ENCODE assay signal across 1 cellular context in genomic region chr19:15623711-15624318, GRCh38.
TF ChIP-seq lines count a peak whose summit lies in the region.

No MANE protein-coding gene starts in this region.

TF ChIP-seq in HepG2, 621 proteins besides CTCF, POLR2A, EP300 and RAD21 (continued from another document and continues in another):
- TF ChIP-seq ZSCAN21 (CRISPR knock-in tag; IDR thresholded peaks at IDR 0.05; ENCODE audit: borderline replicate concordance) (peak; percentile 66; the same call in 1 of the 2 replicates), GLMP (CRISPR knock-in tag; IDR thresholded peaks at IDR 0.05; ENCODE audit: borderline replicate concordance) (0 out of 2 replicates have a peak, but pooled peaks have one; percentile 51), NR2F2 (IDR thresholded peaks at IDR 0.05; ENCODE audit: borderline replicate concordance, low read depth) (no peak), PHF20 (CRISPR knock-in tag; IDR thresholded peaks at IDR 0.05) (0 out of 2 replicates have a peak, but pooled peaks have one; percentile 28), HNRNPK (IDR thresholded peaks at IDR 0.05; ENCODE audit: low read depth, low read length, poor library complexity, severe bottlenecking) (no peak), ZNF607 (CRISPR knock-in tag; IDR thresholded peaks at IDR 0.05; ENCODE audit: borderline replicate concordance) (peak; percentile 77), MIER2 (CRISPR knock-in tag; IDR thresholded peaks at IDR 0.05) (peak; percentile 98), SMAD9 (CRISPR knock-in tag; IDR thresholded peaks at IDR 0.05) (no peak), ZSCAN31 (CRISPR knock-in tag; IDR thresholded peaks at IDR 0.05; ENCODE audit: low read depth) (no peak), CREBL2 (CRISPR knock-in tag; IDR thresholded peaks at IDR 0.05; ENCODE audit: borderline replicate concordance) (no peak), SP4 (CRISPR knock-in tag; IDR thresholded peaks at IDR 0.05) (no peak), CEBPB (IDR thresholded peaks at IDR 0.05; ENCODE audit: borderline replicate concordance, low read depth, low read length) (no peak), THAP7 (CRISPR knock-in tag; IDR thresholded peaks at IDR 0.05) (no peak), ZNF574 (CRISPR knock-in tag; IDR thresholded peaks at IDR 0.05) (0 out of 2 replicates have a peak, but pooled peaks have one; percentile 30), HMGXB4 (CRISPR knock-in tag; IDR thresholded peaks at IDR 0.05; ENCODE audit: borderline replicate concordance in 1 of 2, low read depth in 1 of 2) (no peak), IRX3 (CRISPR knock-in tag; IDR thresholded peaks at IDR 0.05; ENCODE audit: borderline replicate concordance, low read depth) (no peak), BORCS8-MEF2B (CRISPR knock-in tag; IDR thresholded peaks at IDR 0.05) (0 out of 2 replicates have a peak, but pooled peaks have one; percentile 35), ZNF768 (CRISPR knock-in tag; IDR thresholded peaks at IDR 0.05) (peak; percentile 37; the same call in 1 of the 2 replicates), ZNF598 (CRISPR knock-in tag; IDR thresholded peaks at IDR 0.05; ENCODE audit: borderline replicate concordance) (no peak), ZNF232 (CRISPR knock-in tag; IDR thresholded peaks at IDR 0.05; ENCODE audit: borderline replicate concordance) (peak; percentile 61; the same call in 1 of the 2 replicates), ERF (CRISPR knock-in tag; IDR thresholded peaks at IDR 0.05) (0 out of 2 replicates have a peak, but pooled peaks have one; percentile 35), KDM4B (CRISPR knock-in tag; IDR thresholded peaks at IDR 0.05) (no peak), GLI4 (CRISPR knock-in tag; IDR thresholded peaks at IDR 0.05; ENCODE audit: borderline replicate concordance) (0 out of 2 replicates have a peak, but pooled peaks have one; percentile 48), RARA (CRISPR knock-in tag; IDR thresholded peaks at IDR 0.05) (peak; percentile 28; the same call in 1 of the 2 replicates), KLF16 (CRISPR knock-in tag; IDR thresholded peaks at IDR 0.05) (0 out of 4 replicates have a peak, but pooled peaks of 1 of the 2 experiments have one; percentile 45), FOXP4 (CRISPR knock-in tag; IDR thresholded peaks at IDR 0.05) (no peak), TEF (CRISPR knock-in tag; IDR thresholded peaks at IDR 0.05) (no peak), TAF15 (IDR thresholded peaks at IDR 0.05; ENCODE audit: low read depth, low read length, poor library complexity, severe bottlenecking) (no peak), ZFP90 (CRISPR knock-in tag; IDR thresholded peaks at IDR 0.05; ENCODE audit: borderline replicate concordance) (no peak), SALL1 (CRISPR knock-in tag; IDR thresholded peaks at IDR 0.05) (peak; percentile 85), ZBTB20 (CRISPR knock-in tag; IDR thresholded peaks at IDR 0.05; ENCODE audit: borderline replicate concordance, low read depth) (peak; percentile 56; the same call in 1 of the 2 replicates), ZNF446 (CRISPR knock-in tag; IDR thresholded peaks at IDR 0.05) (no peak), PTBP1 (IDR thresholded peaks at IDR 0.05; ENCODE audit: low read depth, low read length, poor library complexity, severe bottlenecking) (no peak), ZBTB40 (IDR thresholded peaks at IDR 0.05) (no peak), ZBTB40 (CRISPR knock-in tag; IDR thresholded peaks at IDR 0.05) (0 out of 2 replicates have a peak, but pooled peaks have one; percentile 24), ZNF224 (CRISPR knock-in tag; IDR thresholded peaks at IDR 0.05) (no peak), ZNF784 (CRISPR knock-in tag; IDR thresholded peaks at IDR 0.05; ENCODE audit: borderline replicate concordance) (no peak), RFXAP (CRISPR knock-in tag; IDR thresholded peaks at IDR 0.05; ENCODE audit: borderline replicate concordance) (0 out of 2 replicates have a peak, but pooled peaks have one; percentile 31)
